2 cellular contexts compared by ENCODE assay signal in genomic region chr6:131916091-131916796, GRCh38.
A peak's percentile ranks its signal among the peaks of the same experiment; 100 is the strongest.
TF ChIP-seq lines count a peak whose summit lies in the region.

No MANE protein-coding gene starts in this region.

TF ChIP-seq in GM23338, 12 proteins besides CTCF, POLR2A, EP300 and RAD21:
- TF ChIP-seq POLR2AphosphoS5 (IDR thresholded peaks at IDR 0.05; ENCODE audit: low read depth) = peak; percentile 75

TF ChIP-seq in H1, 55 proteins besides CTCF, POLR2A, EP300 and RAD21:
- TF ChIP-seq POLR2AphosphoS5 (IDR thresholded peaks at IDR 0.05; ENCODE audit: low read depth, low read length) = peak; percentile 68; the same call in 1 of the 2 replicates
- 0 out of 2 replicates have a peak, but pooled peaks have one; percentile 13 for TF ChIP-seq YY1 (IDR thresholded peaks at IDR 0.05; ENCODE audit: low read depth, low read length)
TF ChIP-seq in H1: peak in this region for 2; not testable (repeated sequence) for 53.
